ENCODE assay signal across 1 cellular context in genomic region chr10:6151087-6151977, GRCh38.
TF ChIP-seq lines count a peak whose summit lies in the region.

No MANE protein-coding gene starts in this region.

TF ChIP-seq in K562, 482 proteins besides CTCF, POLR2A, EP300 and RAD21 (continues in another document):
- no peak for TF ChIP-seq E2F8 (IDR thresholded peaks at IDR 0.05; ENCODE audit: low read depth, partially characterized antibody)
- no peak for TF ChIP-seq TARDBP (IDR thresholded peaks at IDR 0.05)
- peak; percentile 71 for TF ChIP-seq GABPB1 (CRISPR knock-in tag; IDR thresholded peaks at IDR 0.05)
- TF ChIP-seq CREM (IDR thresholded peaks at IDR 0.05; ENCODE audit: low read depth), result peak; percentile 43; the same call in 1 of the 2 replicates
- no peak for TF ChIP-seq DIDO1 (tag; IDR thresholded peaks at IDR 0.05; ENCODE audit: low read depth)
- TF ChIP-seq SMAD3 (CRISPR knock-in tag; conservative IDR thresholded peaks at IDR 0.05), result no peak
- no peak for TF ChIP-seq FOSL1 (tag; conservative IDR thresholded peaks at IDR 0.05)
- TF ChIP-seq ARID4B (CRISPR knock-in tag; IDR thresholded peaks at IDR 0.05), result 0 out of 2 replicates have a peak, but pooled peaks have one; percentile 10
- TF ChIP-seq CBX8 (IDR thresholded peaks at IDR 0.05; ENCODE audit: borderline replicate concordance, extremely low read depth, low read depth, low read length, poor library complexity, severe bottlenecking), result no peak
- TF ChIP-seq ZBTB49 (CRISPR knock-in tag; IDR thresholded peaks at IDR 0.05; ENCODE audit: borderline replicate concordance), result no peak
- TF ChIP-seq POLR2B (IDR thresholded peaks at IDR 0.05; ENCODE audit: low read depth, partially characterized antibody), result no peak
- TF ChIP-seq ZBED1 (IDR thresholded peaks at IDR 0.05), result 0 out of 2 replicates have a peak, but pooled peaks have one; percentile 58
- TF ChIP-seq AFF1 (IDR thresholded peaks at IDR 0.05; ENCODE audit: low read depth in 1 of 2, partially characterized antibody in 2 of 2), result peak in 1 of 2 experiments; percentile 55
- 0 out of 4 replicates have a peak, but pooled peaks of 1 of the 2 experiments have one; percentile 41 for TF ChIP-seq ARNT (IDR thresholded peaks at IDR 0.05)
- TF ChIP-seq MEIS2 (IDR thresholded peaks at IDR 0.05; ENCODE audit: partially characterized antibody), result peak; percentile 51
- 0 out of 2 replicates have a peak, but pooled peaks have one; percentile 16 for TF ChIP-seq ARID1B (IDR thresholded peaks at IDR 0.05)
- no peak for TF ChIP-seq NONO (IDR thresholded peaks at IDR 0.05; ENCODE audit: low read depth in 2 of 2, low read length in 1 of 2)
- TF ChIP-seq PKNOX1 (IDR thresholded peaks at IDR 0.05), result peak; percentile 83
- TF ChIP-seq RB1 (IDR thresholded peaks at IDR 0.05; ENCODE audit: low read depth), result 0 out of 2 replicates have a peak, but pooled peaks have one; percentile 8
- no peak for TF ChIP-seq ATF2 (CRISPR knock-in tag; IDR thresholded peaks at IDR 0.05)
- TF ChIP-seq SRF (CRISPR knock-in tag; IDR thresholded peaks at IDR 0.05), result peak in 1 of 2 experiments; percentile 33; a peak in 1 of 4 replicates
- no peak for TF ChIP-seq KAT2B (IDR thresholded peaks at IDR 0.05; ENCODE audit: low read depth, low read length)
- peak; percentile 74 for TF ChIP-seq NKRF (IDR thresholded peaks at IDR 0.05; ENCODE audit: borderline replicate concordance)
- no peak for TF ChIP-seq U2AF2 (optimal IDR thresholded peaks at IDR 0.05; ENCODE audit: low read depth, low read length)
- no peak for TF ChIP-seq HES1 (IDR thresholded peaks at IDR 0.05; ENCODE audit: low read depth)
- no peak for TF ChIP-seq ZNF695 (CRISPR knock-in tag; IDR thresholded peaks at IDR 0.05)
- TF ChIP-seq ZNF133 (CRISPR knock-in tag; IDR thresholded peaks at IDR 0.05), result no peak
- 0 out of 2 replicates have a peak, but pooled peaks have one; percentile 31 for TF ChIP-seq RBFOX2 (IDR thresholded peaks at IDR 0.05; ENCODE audit: low read depth, low read length)
- no peak for TF ChIP-seq ZNF224 (CRISPR knock-in tag; IDR thresholded peaks at IDR 0.05)
- TF ChIP-seq FOXJ2 (tag; IDR thresholded peaks at IDR 0.05), result no peak
- TF ChIP-seq THAP7 (CRISPR knock-in tag; IDR thresholded peaks at IDR 0.05), result no peak
- TF ChIP-seq ZNF583 (CRISPR knock-in tag; IDR thresholded peaks at IDR 0.05), result no peak
- no peak; the same call in 1 of the 2 replicates for TF ChIP-seq JUND (IDR thresholded peaks at IDR 0.05; ENCODE audit: borderline replicate concordance, low read depth, low read length)
- TF ChIP-seq JUND (tag; IDR thresholded peaks at IDR 0.05; ENCODE audit: borderline replicate concordance, low read depth, low read length), result no peak
- no peak for TF ChIP-seq GABPB2 (CRISPR knock-in tag; conservative IDR thresholded peaks at IDR 0.05)
- TF ChIP-seq TFAP4 (CRISPR knock-in tag; IDR thresholded peaks at IDR 0.05; ENCODE audit: borderline replicate concordance), result peak; percentile 93
- TF ChIP-seq NFE2L1 (tag; IDR thresholded peaks at IDR 0.05; ENCODE audit: borderline replicate concordance, low read depth), result no peak
- TF ChIP-seq HMGN3 (IDR thresholded peaks at IDR 0.05; ENCODE audit: borderline replicate concordance, extremely low read depth, insufficient read length, low read depth, low read length), result no peak
